8 cellular contexts compared by ENCODE assay signal in the genomic region with DNA sequence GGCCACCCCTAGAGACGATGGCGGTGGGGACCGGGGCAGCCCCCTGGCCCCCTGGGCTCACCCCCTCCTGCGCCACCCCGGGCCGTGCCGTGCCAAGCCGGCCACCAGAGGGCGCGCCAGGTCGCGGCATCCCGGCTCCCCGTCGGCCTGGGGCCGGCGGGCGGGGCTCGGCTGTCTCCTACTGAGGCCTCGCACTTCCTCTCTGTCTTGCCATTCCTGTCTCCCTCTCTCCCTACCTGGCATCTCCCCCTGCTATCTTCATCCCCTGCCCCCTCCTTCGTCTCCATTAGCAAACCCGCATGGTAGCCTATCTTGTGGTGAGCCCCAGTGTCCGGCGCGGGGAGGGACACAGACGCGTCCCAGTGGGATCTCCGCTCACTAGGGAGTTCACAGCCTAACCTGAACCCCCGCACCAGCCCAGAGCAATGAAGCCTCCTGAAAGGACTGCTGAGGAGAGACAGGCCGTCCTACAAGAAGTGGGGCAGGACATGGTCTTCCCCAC. TPM values are rescaled to one million over a fixed set of nuclear protein-coding genes. Genes with fewer than 3 reads are reported as not detected.
DNase-seq lines count a peak whose midpoint lies in the region; ATAC-seq and TF ChIP-seq lines count a peak whose summit lies in the region.

No MANE protein-coding gene starts in this region.

- H3K4me1 ChIP-seq in Karpas-422 (ENCODE audit: low read length) = peaks cover 7% of the 10 kb centered on the region
- H3K4me1 ChIP-seq in heart left ventricle = peaks cover 0 to 25% (median 16%) of the 10 kb centered on the region in 12 donors
- H3K4me1 ChIP-seq in upper lobe of left lung = peaks cover 7 to 19% (median 13%) of the 10 kb centered on the region in 4 donors

- no peak overlapping the region for H3K27ac Mint-ChIP-seq in activated naive CD8-positive, alpha-beta T cell treated with anti-CD3 and anti-CD28 coated beads, Interleukin-2, amount 10 ng/mL, durations not matched to agents 7 days and 5 days

- H3K27me3 Mint-ChIP-seq in activated naive CD8-positive, alpha-beta T cell treated with anti-CD3 and anti-CD28 coated beads, Interleukin-2, amount 10 ng/mL, durations not matched to agents 7 days and 5 days = peaks cover 12% of the 10 kb centered on the region

- H3K9me3 ChIP-seq in Karpas-422 (ENCODE audit: low read length) = no peaks in the 10 kb centered on the region
- no peaks in the 10 kb centered on the region for H3K9me3 ChIP-seq in SU-DHL-6 (ENCODE audit: insufficient read depth, low read length)
- H3K9me3 ChIP-seq in heart left ventricle = no peaks in the 10 kb centered on the region
- H3K9me3 ChIP-seq in upper lobe of left lung = no peaks in the 10 kb centered on the region

- no peaks in the 10 kb centered on the region for H3K36me3 ChIP-seq in Karpas-422 (ENCODE audit: insufficient read depth, low read length)
- no peaks in the 10 kb centered on the region for H3K36me3 ChIP-seq in SU-DHL-6 (ENCODE audit: low read length)
- H3K36me3 ChIP-seq in heart left ventricle = no peaks in the 10 kb centered on the region
- no peaks in the 10 kb centered on the region for H3K36me3 ChIP-seq in upper lobe of left lung

- peak overlapping the region; percentile 94; the same call in 1 of the 2 replicates for H2AFZ ChIP-seq in Karpas-422 (ENCODE audit: low read length)
- H2AFZ ChIP-seq in SU-DHL-6 (ENCODE audit: low read depth, low read length, severe bottlenecking) = peak overlapping the region; percentile 94

- DNase-seq in EL (peak; percentile 53), Karpas-422 (peak; percentile 84), heart left ventricle (peak; percentile 66 to 89 (median 79)), posterior cingulate gyrus (peak; percentile 34 to 97 (median 72)), upper lobe of left lung (peak; percentile 81 to 96)
- DNase-seq in activated naive CD8-positive, alpha-beta T cell treated with anti-CD3 and anti-CD28 coated beads, Interleukin-2, amount 10 ng/mL, durations not matched to agents 7 days and 5 days = peak; percentile 92

- TF ChIP-seq POLR2A in heart left ventricle (IDR thresholded peaks at IDR 0.05) = no peak
- no peak for TF ChIP-seq POLR2A in upper lobe of left lung (IDR thresholded peaks at IDR 0.05)

- no peaks in the 10 kb centered on the region for H3F3A ChIP-seq in SU-DHL-6 (ENCODE audit: insufficient read depth)

- H3K4me2 ChIP-seq in Karpas-422 (ENCODE audit: low read depth, low read length, poor library complexity, severe bottlenecking) = peak overlapping the region; percentile 64
- H3K4me2 ChIP-seq in SU-DHL-6 (ENCODE audit: low read depth, low read length, poor library complexity, severe bottlenecking) = peak overlapping the region; percentile 50

- intact Hi-C loops in heart left ventricle (cut with DNase I) (loop anchor here (1.0 to 10.0 kb wide), 10 partner anchors 75 to 193 kb away; partner anchors contain the start of gene PWWP2A (in 1 of the 10)), posterior cingulate gyrus (cut with DNase I) (loop anchor here (1.0 to 5.0 kb wide), 3 partner anchors 146 to 193 kb away; no protein-coding TSS in a partner anchor)

- POLR2A ChIA-PET in activated naive CD8-positive, alpha-beta T cell treated with anti-CD3 and anti-CD28 coated beads, Interleukin-2, amount 10 ng/mL, durations not matched to agents 7 days and 5 days (lab: Charles Lee) = no interaction called here

- H3K9me3 Mint-ChIP-seq in activated naive CD8-positive, alpha-beta T cell treated with anti-CD3 and anti-CD28 coated beads, Interleukin-2, amount 10 ng/mL, durations not matched to agents 7 days and 5 days = no peaks in the 10 kb centered on the region

- no peaks in the 10 kb centered on the region for H3K27me3 ChIP-seq in Karpas-422 (ENCODE audit: low read length)
- H3K27me3 ChIP-seq in SU-DHL-6 (ENCODE audit: low read length) = no peaks in the 10 kb centered on the region
- H3K27me3 ChIP-seq in heart left ventricle = no peaks in the 10 kb centered on the region
- H3K27me3 ChIP-seq in upper lobe of left lung = no peaks in the 10 kb centered on the region

- TF ChIP-seq EP300 in upper lobe of left lung (IDR thresholded peaks at IDR 0.05) = no peak

- peak overlapping the region; percentile 54 for H3K4me3 ChIP-seq in Karpas-422 (ENCODE audit: low read length)
- no peak overlapping the region for H3K4me3 ChIP-seq in SU-DHL-6 (ENCODE audit: insufficient read depth, low read length, poor library complexity, severe bottlenecking)
- H3K4me3 ChIP-seq in heart left ventricle = peak overlapping the region in 11 of 12 donors; percentile 22 to 57 (median 45)
- peak overlapping the region in 3 of 4 donors; percentile 33 to 51 (median 51) for H3K4me3 ChIP-seq in upper lobe of left lung

- 2 to 4% (median 3%) methylated on average over 22 to 30 of the region's 30 CpGs for WGBS in heart left ventricle, 4 donors
- WGBS in upper lobe of left lung, 2 donors = 3 to 4% methylated on average over 19 to 30 of the region's 30 CpGs

- H4K20me1 ChIP-seq in Karpas-422 (ENCODE audit: insufficient read depth, low read depth, low read length) (no peaks in the 10 kb centered on the region), SU-DHL-6 (ENCODE audit: low read depth, low read length) (no peaks in the 10 kb centered on the region)

- H3K4me3 Mint-ChIP-seq in activated naive CD8-positive, alpha-beta T cell treated with anti-CD3 and anti-CD28 coated beads, Interleukin-2, amount 10 ng/mL, durations not matched to agents 7 days and 5 days = peak overlapping the region; percentile 77

- peak overlapping the region; percentile 49 for H3K9ac ChIP-seq in Karpas-422 (ENCODE audit: low read length)
- H3K9ac ChIP-seq in SU-DHL-6 (ENCODE audit: low read length) = no peak overlapping the region; the same call in 1 of the 2 replicates

- TF ChIP-seq CTCF in SU-DHL-6 (IDR thresholded peaks at IDR 0.05; ENCODE audit: insufficient read depth, low read length, poor library complexity, severe bottlenecking) (peak; percentile 93), heart left ventricle (IDR thresholded peaks at IDR 0.05) (peak; percentile 85 to 98 (median 96)), upper lobe of left lung (IDR thresholded peaks at IDR 0.05) (peak; percentile 89 to 97 (median 96))

- H3K4me1 Mint-ChIP-seq in activated naive CD8-positive, alpha-beta T cell treated with anti-CD3 and anti-CD28 coated beads, Interleukin-2, amount 10 ng/mL, durations not matched to agents 7 days and 5 days = no peaks in the 10 kb centered on the region

- H3K36me3 Mint-ChIP-seq in activated naive CD8-positive, alpha-beta T cell treated with anti-CD3 and anti-CD28 coated beads, Interleukin-2, amount 10 ng/mL, durations not matched to agents 7 days and 5 days = no peaks in the 10 kb centered on the region

- ATAC-seq in GM21786 (IDR thresholded peaks at IDR 0.05; ENCODE audit: unreplicated experiment) (peak; percentile 96), heart left ventricle (peak; percentile 74 to 98 (median 92)), upper lobe of left lung (ENCODE audit: low FRiP score in 2 of 2) (peak; percentile 89 to 98)
- peak; percentile 99 for ATAC-seq in activated naive CD8-positive, alpha-beta T cell treated with anti-CD3 and anti-CD28 coated beads, Interleukin-2, amount 10 ng/mL, durations not matched to agents 7 days and 5 days (ENCODE audit: low read depth)

- H3K79me2 ChIP-seq in Karpas-422 (ENCODE audit: low read length) (no peaks in the 10 kb centered on the region), SU-DHL-6 (ENCODE audit: insufficient read depth, low read length) (no peaks in the 10 kb centered on the region)

- H3K9me2 ChIP-seq in Karpas-422 (replicated peaks; ENCODE audit: insufficient read depth, low read length) = no peaks in the 10 kb centered on the region
- H3K9me2 ChIP-seq in SU-DHL-6 (replicated peaks; ENCODE audit: insufficient read depth, low read length) = no peaks in the 10 kb centered on the region

- H3K27ac ChIP-seq in Karpas-422 (ENCODE audit: low read length) (no peak overlapping the region), SU-DHL-6 (ENCODE audit: low read depth, low read length) (no peak overlapping the region), heart left ventricle (peak overlapping the region in 2 of 12 donors; percentile 24 to 38), upper lobe of left lung (peak overlapping the region in 2 of 4 donors; percentile 23 to 44)

RNA-seq across cellular contexts. Expression of gene FABP6, which starts 29.8 kb away (rescaled TPM):
- total RNA-seq in Karpas-422 (2014; rRNA removed; shearing (Covaris generic); ENCODE audit: low replicate concordance) = 0.69 and 0.97 TPM in 2 replicates
- not detected for total RNA-seq in activated naive CD8-positive, alpha-beta T cell treated with anti-CD3 and anti-CD28 coated beads, Interleukin-2, amount 10 ng/mL, durations not matched to agents 7 days and 5 days
- total RNA-seq in heart left ventricle (1 to 10 TPM in 8 of 9 donors, under 1 TPM in 1; 0.83 to 4.8 (median 2.3) TPM), upper lobe of left lung (10 to 100 TPM in 2 of 6 donors, 1 to 10 TPM in 2, not detected in 2; 4.4 to 14.4 (median 9.1) TPM)
- polyA plus RNA-seq in heart left ventricle = 1 to 10 TPM in 1 of 2 donors, under 1 TPM in 1; 0.25 to 6.2 TPM
